ENCODE assay signal across 23 cellular contexts in genomic region chr5:121915765-121916164, GRCh38. TPM values are rescaled to one million over a fixed set of nuclear protein-coding genes. Genes with fewer than 3 reads are reported as not detected.
DNase-seq lines count a peak whose midpoint lies in the region; ATAC-seq and TF ChIP-seq lines count a peak whose summit lies in the region.
"Had no signal": no experiment of that assay in that cellular context is flagged by ENCODE, and none has a peak within 500 bp of the region (broad histone marks: within the 10 kb centered on the region; RNA-seq: fewer than 3 reads in every experiment).

No MANE protein-coding gene starts in this region.

- TF ChIP-seq POLR2A in thyroid gland (IDR thresholded peaks at IDR 0.05): no peak

- TF ChIP-seq CTCF in RWPE2 (IDR thresholded peaks at IDR 0.05; ENCODE audit: poor library complexity, severe bottlenecking) (no peak), foreskin keratinocyte (conservative IDR thresholded peaks at IDR 0.05) (no peak), thyroid gland (IDR thresholded peaks at IDR 0.05) (no peak), brain microvascular endothelial cell (IDR thresholded peaks at IDR 0.05; ENCODE audit: low read depth, low read length, missing control alignments) (no peak)

- DNase-seq in AG20443 (ENCODE audit: low spot score): peak; percentile 5
- peak; percentile 70 for DNase-seq in NCI-H1092 (lab: John Stamatoyannopoulos, UW)
- peak; percentile 13 for DNase-seq in NCI-H2227 treated with DMSO at 0.1 percent for 48 hours (lab: John Stamatoyannopoulos, UW)
- no peak for DNase-seq in RWPE2 (ENCODE audit: low spot score)
- no peak for DNase-seq in foreskin keratinocyte
- no peak for DNase-seq in KG1 (lab: John Stamatoyannopoulos, UW)
- no peak for DNase-seq in thyroid gland
- DNase-seq in brain microvascular endothelial cell: no peak
- DNase-seq: activated CD4-positive, alpha-beta T cell treated with anti-CD3 and anti-CD28 coated beads for 36 hours; activated effector memory CD4-positive, alpha-beta T cell treated with anti-CD3 and anti-CD28 coated beads, Interleukin-2, amount 50 U/mL, for 16 hours; activated naive CD8-positive, alpha-beta T cell treated with anti-CD3 and anti-CD28 coated beads, Interleukin-2, amount 10 ng/mL, durations not matched to agents 7 days and 5 days; activated T-cell treated with anti-CD3 and anti-CD28 coated beads for 4 hours; GDM1; H9; hippocampal formation; left colon; NCI-H524 treated with DMSO at 0.1 percent for 48 hours; small intestine; stomach had no signal

- H3K9me3 ChIP-seq in RWPE2 (ENCODE audit: severe bottlenecking): no peaks in the 10 kb centered on the region
- H3K9me3 ChIP-seq in thyroid gland: no peaks in the 10 kb centered on the region
- H3K9me3 ChIP-seq: BLaER1 treated with 17β-estradiol and CSF1 and Interleukin-3, amounts not matched to agents 10 nM and 100 nM; stomach; tibial nerve had no signal

- WGBS in thyroid gland, 2 donors: 66 to 68% methylated on average over 4 of the region's 4 CpGs

- peak; percentile 40; the same call in 1 of the 3 replicates for ATAC-seq in RWPE2 (ENCODE audit: low read depth)
- ATAC-seq in foreskin keratinocyte: no peak
- ATAC-seq: activated CD4-positive, alpha-beta T cell treated with anti-CD3 and anti-CD28 coated beads for 36 hours; left colon had no signal

- in situ Hi-C loops in brain microvascular endothelial cell (cut with HindIII; ENCODE audit: low pct_ligation_motif_present, low sequenced_read_pairs): no loop called here

- H3K36me3 ChIP-seq in RWPE2 (ENCODE audit: low read depth) (no peaks in the 10 kb centered on the region), thyroid gland (no peaks in the 10 kb centered on the region), brain microvascular endothelial cell (replicated peaks) (no peaks in the 10 kb centered on the region)
- H3K36me3 ChIP-seq: BLaER1 treated with 17β-estradiol and CSF1 and Interleukin-3, amounts not matched to agents 10 nM and 100 nM; neural progenitor cell; stomach; tibial nerve had no signal

- no peak overlapping the region for H3K4me3 ChIP-seq in RWPE2 (ENCODE audit: severe bottlenecking)
- no peak overlapping the region for H3K4me3 ChIP-seq in thyroid gland (replicated peaks in 1 of 3)
- no peak overlapping the region for H3K4me3 ChIP-seq in brain microvascular endothelial cell (ENCODE audit: low read depth, low read length)
- H3K4me3 ChIP-seq: BLaER1 treated with 17β-estradiol and CSF1 and Interleukin-3, amounts not matched to agents 10 nM and 100 nM; neural progenitor cell; stomach; tibial nerve had no signal

- intact Hi-C loops in thyroid gland (cut with DNase I): no loop called here

- H3K27ac ChIP-seq in RWPE2 (ENCODE audit: poor library complexity, severe bottlenecking) (no peak overlapping the region), foreskin keratinocyte (no peak overlapping the region), thyroid gland (no peak overlapping the region), brain microvascular endothelial cell (no peak overlapping the region)
- H3K27ac ChIP-seq: BLaER1 treated with 17β-estradiol and CSF1 and Interleukin-3, amounts not matched to agents 10 nM and 100 nM; neural progenitor cell; parathyroid adenoma; stomach; tibial nerve had no signal

- H3K4me1 ChIP-seq in RWPE2 (ENCODE audit: insufficient read depth, poor library complexity, severe bottlenecking) (no peaks in the 10 kb centered on the region), foreskin keratinocyte (no peaks in the 10 kb centered on the region), thyroid gland (no peaks in the 10 kb centered on the region)
- H3K4me1 ChIP-seq: BLaER1 treated with 17β-estradiol and CSF1 and Interleukin-3, amounts not matched to agents 10 nM and 100 nM; neural progenitor cell; parathyroid adenoma; stomach had no signal

- H3K27me3 ChIP-seq in RWPE2 (ENCODE audit: insufficient read depth, poor library complexity, severe bottlenecking) (no peaks in the 10 kb centered on the region), foreskin keratinocyte (peaks cover 3% of the 10 kb centered on the region), thyroid gland (no peaks in the 10 kb centered on the region), brain microvascular endothelial cell (replicated peaks) (no peaks in the 10 kb centered on the region)
- H3K27me3 ChIP-seq: BLaER1 treated with 17β-estradiol and CSF1 and Interleukin-3, amounts not matched to agents 10 nM and 100 nM; neural progenitor cell; stomach; tibial nerve had no signal

RNA-seq across cellular contexts. Expression of gene SRFBP1, which starts 46.0 kb away (rescaled TPM):
- total RNA-seq in foreskin keratinocyte (16.3 and 18.2 TPM in 2 replicates), thyroid gland (10 to 100 TPM; 13.3 to 23.8 (median 18.0) TPM)
- 3.0 and 3.8 TPM in 2 replicates for polyA plus RNA-seq in foreskin keratinocyte

Comparison
In these comparisons a context has a peak if more than half of its experiments do, and no peak if none do; other contexts are left out.
1. DNase-seq: peak in AG20443 (single experiment), NCI-H1092 (single experiment) and NCI-H2227 treated with DMSO at 0.1 percent for 48 hours (single experiment); none in RWPE2 (single experiment), foreskin keratinocyte (0 of 2), KG1 (single experiment), thyroid gland (0 of 2) and brain microvascular endothelial cell (single experiment).